In the genomic region with DNA sequence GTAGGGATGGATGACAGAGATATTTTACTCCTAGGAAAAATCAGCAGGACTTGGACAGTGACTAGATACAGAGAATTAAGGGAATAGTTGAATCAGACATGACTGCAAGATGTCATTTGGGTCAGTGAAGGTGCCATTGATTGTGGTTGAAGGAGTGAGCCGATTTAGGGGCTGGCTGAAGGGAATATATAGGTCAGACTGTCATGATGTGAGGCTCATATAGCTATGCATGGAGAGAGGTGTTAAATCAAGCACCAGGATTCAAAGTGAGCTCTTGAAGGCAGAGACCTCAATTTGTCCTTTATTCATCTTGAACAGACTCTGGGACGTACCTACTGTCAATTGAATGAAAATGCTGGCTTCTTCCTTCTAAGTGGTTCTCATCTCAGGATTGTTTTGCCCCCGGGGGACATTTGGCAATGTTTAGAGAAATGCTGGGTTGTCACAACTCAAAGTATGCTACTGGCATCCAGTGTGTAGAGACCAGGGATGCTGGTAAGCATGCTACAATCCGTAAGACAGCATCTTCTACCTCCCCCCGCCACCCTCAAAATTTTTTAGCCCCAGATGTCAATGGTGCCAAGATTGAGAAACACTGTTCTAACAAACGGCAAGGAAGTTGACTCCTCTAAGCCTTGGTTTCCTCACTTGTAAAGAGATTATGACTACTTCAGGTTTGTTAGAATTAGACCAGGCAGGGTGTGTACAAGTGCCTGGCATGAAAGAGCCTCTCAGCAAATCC, we compare ENCODE assay signal across 1 cellular context.
TF ChIP-seq lines count a peak whose summit lies in the region.

No MANE protein-coding gene starts in this region.

TF ChIP-seq in IMR-90, 13 proteins besides CTCF, POLR2A, EP300 and RAD21:
- TF ChIP-seq, protein P1, sequence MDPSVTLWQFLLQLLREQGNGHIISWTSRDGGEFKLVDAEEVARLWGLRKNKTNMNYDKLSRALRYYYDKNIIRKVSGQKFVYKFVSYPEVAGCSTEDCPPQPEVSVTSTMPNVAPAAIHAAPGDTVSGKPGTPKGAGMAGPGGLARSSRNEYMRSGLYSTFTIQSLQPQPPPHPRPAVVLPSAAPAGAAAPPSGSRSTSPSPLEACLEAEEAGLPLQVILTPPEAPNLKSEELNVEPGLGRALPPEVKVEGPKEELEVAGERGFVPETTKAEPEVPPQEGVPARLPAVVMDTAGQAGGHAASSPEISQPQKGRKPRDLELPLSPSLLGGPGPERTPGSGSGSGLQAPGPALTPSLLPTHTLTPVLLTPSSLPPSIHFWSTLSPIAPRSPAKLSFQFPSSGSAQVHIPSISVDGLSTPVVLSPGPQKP (IDR thresholded peaks at IDR 0.05; ENCODE audit: borderline replicate concordance, low read depth, low read length): no peak
- no peak for TF ChIP-seq RFX5 (IDR thresholded peaks at IDR 0.05; ENCODE audit: low read depth, low read length)
- TF ChIP-seq FOS (IDR thresholded peaks at IDR 0.05; ENCODE audit: low read depth, low read length): no peak
- no peak for TF ChIP-seq MAFK (IDR thresholded peaks at IDR 0.05; ENCODE audit: low read depth, low read length)
- no peak for TF ChIP-seq SMC3 (IDR thresholded peaks at IDR 0.05; ENCODE audit: low read depth, low read length)
- no peak for TF ChIP-seq BHLHE40 (IDR thresholded peaks at IDR 0.05; ENCODE audit: low read depth, low read length)
- no peak for TF ChIP-seq NFE2L2 (IDR thresholded peaks at IDR 0.05; ENCODE audit: low read depth, low read length)
- TF ChIP-seq, protein P2, sequence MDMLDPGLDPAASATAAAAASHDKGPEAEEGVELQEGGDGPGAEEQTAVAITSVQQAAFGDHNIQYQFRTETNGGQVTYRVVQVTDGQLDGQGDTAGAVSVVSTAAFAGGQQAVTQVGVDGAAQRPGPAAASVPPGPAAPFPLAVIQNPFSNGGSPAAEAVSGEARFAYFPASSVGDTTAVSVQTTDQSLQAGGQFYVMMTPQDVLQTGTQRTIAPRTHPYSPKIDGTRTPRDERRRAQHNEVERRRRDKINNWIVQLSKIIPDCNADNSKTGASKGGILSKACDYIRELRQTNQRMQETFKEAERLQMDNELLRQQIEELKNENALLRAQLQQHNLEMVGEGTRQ (IDR thresholded peaks at IDR 0.05; ENCODE audit: low read depth, low read length): no peak
- TF ChIP-seq MXI1 (IDR thresholded peaks at IDR 0.05; ENCODE audit: borderline replicate concordance, low read depth, low read length): no peak
- no peak for TF ChIP-seq CHD1 (IDR thresholded peaks at IDR 0.05; ENCODE audit: low read depth, low read length)
- no peak for TF ChIP-seq MAZ (IDR thresholded peaks at IDR 0.05; ENCODE audit: borderline replicate concordance, low read depth, low read length)
